In genomic region chr10:79443338-79444242, GRCh38 we compare ENCODE assay signal across 1 cellular context.
TF ChIP-seq lines count a peak whose summit lies in the region.

No MANE protein-coding gene starts in this region.

TF ChIP-seq in HepG2, 621 proteins besides CTCF, POLR2A, EP300 and RAD21 (continued from another document):
- TF ChIP-seq PAXIP1 (CRISPR knock-in tag; conservative IDR thresholded peaks at IDR 0.05) (no peak), USF2 (IDR thresholded peaks at IDR 0.05; ENCODE audit: low read depth, low read length) (no peak), USF2 (CRISPR knock-in tag; IDR thresholded peaks at IDR 0.05; ENCODE audit: borderline replicate concordance) (no peak), ZMAT3 (CRISPR knock-in tag; conservative IDR thresholded peaks at IDR 0.05) (no peak), TSC22D2 (CRISPR knock-in tag; IDR thresholded peaks at IDR 0.05; ENCODE audit: borderline replicate concordance) (no peak), ETV5 (CRISPR knock-in tag; IDR thresholded peaks at IDR 0.05; ENCODE audit: borderline replicate concordance) (no peak), RELA (CRISPR knock-in tag; IDR thresholded peaks at IDR 0.05) (no peak), KDM1A (CRISPR knock-in tag; IDR thresholded peaks at IDR 0.05) (no peak), THAP7 (CRISPR knock-in tag; IDR thresholded peaks at IDR 0.05) (no peak)
